ENCODE assay signal across 1 cellular context in the genomic region with DNA sequence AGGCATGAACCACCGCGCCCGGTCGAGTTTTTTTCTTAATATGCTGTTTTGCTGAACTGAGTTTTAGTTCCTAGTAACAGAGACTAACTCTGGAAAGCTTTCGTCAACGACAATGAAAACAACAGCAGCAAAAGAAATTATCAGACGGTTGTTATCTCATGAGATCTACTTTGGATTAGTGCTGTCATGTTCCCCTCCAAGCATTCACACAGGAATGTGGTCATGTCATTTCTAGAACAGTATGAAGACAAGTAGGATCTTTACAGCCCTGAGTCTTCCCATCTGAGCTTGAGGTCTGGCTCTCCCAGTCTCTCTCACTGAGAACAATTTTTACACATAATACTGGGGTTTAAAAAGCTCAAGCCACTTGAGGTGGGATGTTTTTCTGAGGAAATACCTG.
TF ChIP-seq lines count a peak whose summit lies in the region.

No MANE protein-coding gene starts in this region.

TF ChIP-seq in K562, 482 proteins besides CTCF, POLR2A, EP300 and RAD21:
- TF ChIP-seq, protein P1, sequence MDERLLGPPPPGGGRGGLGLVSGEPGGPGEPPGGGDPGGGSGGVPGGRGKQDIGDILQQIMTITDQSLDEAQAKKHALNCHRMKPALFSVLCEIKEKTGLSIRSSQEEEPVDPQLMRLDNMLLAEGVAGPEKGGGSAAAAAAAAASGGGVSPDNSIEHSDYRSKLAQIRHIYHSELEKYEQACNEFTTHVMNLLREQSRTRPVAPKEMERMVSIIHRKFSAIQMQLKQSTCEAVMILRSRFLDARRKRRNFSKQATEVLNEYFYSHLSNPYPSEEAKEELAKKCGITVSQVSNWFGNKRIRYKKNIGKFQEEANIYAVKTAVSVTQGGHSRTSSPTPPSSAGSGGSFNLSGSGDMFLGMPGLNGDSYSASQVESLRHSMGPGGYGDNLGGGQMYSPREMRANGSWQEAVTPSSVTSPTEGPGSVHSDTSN (CRISPR knock-in tag; IDR thresholded peaks at IDR 0.05; ENCODE audit: low read depth) = no peak
- TF ChIP-seq, protein P1 (tag; conservative IDR thresholded peaks at IDR 0.05; ENCODE audit: low read depth) = no peak
- TF ChIP-seq LCOR (CRISPR knock-in tag; IDR thresholded peaks at IDR 0.05) = no peak
- no peak for TF ChIP-seq ZNF583 (CRISPR knock-in tag; IDR thresholded peaks at IDR 0.05)
- TF ChIP-seq NFRKB (IDR thresholded peaks at IDR 0.05; ENCODE audit: low read depth) = no peak
- no peak for TF ChIP-seq ZNF354B (CRISPR knock-in tag; IDR thresholded peaks at IDR 0.05)
- TF ChIP-seq CCNT2 (IDR thresholded peaks at IDR 0.05; ENCODE audit: borderline replicate concordance, extremely low read depth, insufficient read length, low read depth, low read length) = no peak
- TF ChIP-seq ZNF311 (CRISPR knock-in tag; IDR thresholded peaks at IDR 0.05) = no peak
- TF ChIP-seq TBP (optimal IDR thresholded peaks at IDR 0.05; ENCODE audit: low read depth, low read length) = no peak
- TF ChIP-seq MEF2A (IDR thresholded peaks at IDR 0.05; ENCODE audit: control insufficient read depth, low read depth, low read length) = no peak
- TF ChIP-seq ARID2 (IDR thresholded peaks at IDR 0.05) = no peak
- TF ChIP-seq ZNF133 (CRISPR knock-in tag; IDR thresholded peaks at IDR 0.05) = no peak
- TF ChIP-seq ZNF407 (IDR thresholded peaks at IDR 0.05; ENCODE audit: low read depth) = no peak
